8 cellular contexts compared by ENCODE assay signal in the genomic region with DNA sequence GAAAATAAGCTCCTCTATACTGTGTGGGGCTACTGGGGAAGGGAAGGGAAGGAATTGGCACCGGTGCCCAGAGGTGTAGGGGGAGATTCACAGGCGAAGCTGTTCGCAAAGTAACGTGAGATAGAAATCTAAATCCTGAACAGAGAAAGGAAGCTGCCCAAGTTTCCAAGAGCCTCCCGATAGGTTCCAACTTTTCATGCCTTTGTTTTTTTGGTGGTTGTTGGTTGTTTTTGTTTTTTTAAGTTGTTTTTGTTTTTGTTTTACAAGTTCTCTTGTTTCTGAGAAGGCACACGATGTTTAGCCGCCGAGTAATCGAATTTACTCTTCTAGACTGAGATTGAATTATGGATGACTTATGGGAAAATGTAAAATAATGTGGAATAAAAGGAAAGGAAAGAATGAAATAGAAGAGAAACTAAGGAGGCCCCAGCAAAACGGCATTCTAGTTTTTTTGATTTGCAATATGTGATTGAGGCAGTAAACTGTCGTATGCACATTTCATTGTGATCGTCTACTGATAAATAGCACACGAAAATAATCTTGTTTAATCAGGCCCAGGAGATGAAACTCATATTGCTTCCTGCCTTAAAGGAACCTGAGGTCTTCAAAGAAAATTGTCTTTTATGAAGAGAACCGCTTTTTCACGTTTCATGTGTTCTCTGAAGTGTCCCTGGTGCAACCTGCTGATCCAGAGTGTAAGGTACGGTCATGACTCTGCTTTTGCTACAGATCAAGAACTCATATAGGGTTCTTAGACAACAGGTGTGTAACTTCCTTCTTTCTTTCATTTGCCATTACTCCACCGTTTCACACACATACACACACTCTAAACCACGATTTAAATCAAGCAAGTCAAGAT. TPM values are rescaled to one million over a fixed set of nuclear protein-coding genes. Genes with fewer than 3 reads are reported as not detected.
A peak's percentile ranks its signal among the peaks of the same experiment; 100 is the strongest.
DNase-seq lines count a peak whose midpoint lies in the region; ATAC-seq and TF ChIP-seq lines count a peak whose summit lies in the region.

No MANE protein-coding gene starts in this region.

- H3K27ac ChIP-seq in MM.1S (ENCODE audit: low read length) (no peak overlapping the region), mesenchymal stem cell (ENCODE audit: low read length, poor library complexity, severe bottlenecking) (peak overlapping the region; percentile 78), upper lobe of left lung (peak overlapping the region; percentile 95 to 100 (median 96))

- H4K8ac ChIP-seq in mesenchymal stem cell (ENCODE audit: low read length), result no peak overlapping the region

- H3K4me1 ChIP-seq in MM.1S (ENCODE audit: low read length) (peaks cover 5% of the 10 kb centered on the region; the same call in 1 of the 2 replicates), mesenchymal stem cell (ENCODE audit: control insufficient read depth, insufficient read depth, low read depth, low read length) (peaks cover under 1% of the 10 kb centered on the region), upper lobe of left lung (peaks cover 23 to 52% (median 31%) of the 10 kb centered on the region in 4 donors)

- H3K14ac ChIP-seq in mesenchymal stem cell (ENCODE audit: low read length in 2 of 2), result peak overlapping the region in 1 of 2 experiments; percentile 70

- peak overlapping the region; percentile 87 to 96 for H3K18ac ChIP-seq in mesenchymal stem cell (ENCODE audit: low read depth in 1 of 2, low read length in 2 of 2)

- H2AFZ ChIP-seq in MM.1S (ENCODE audit: low read length) (peak overlapping the region; percentile 72), mesenchymal stem cell (ENCODE audit: low read depth, low read length) (no peak overlapping the region)

- H3K4me2 ChIP-seq in MM.1S (ENCODE audit: low read depth, low read length) (peak overlapping the region; percentile 69), mesenchymal stem cell (ENCODE audit: low read length, poor library complexity, severe bottlenecking) (peak overlapping the region; percentile 79)

- H3K27me3 ChIP-seq in MM.1S (replicated peaks; ENCODE audit: insufficient read depth, low read length), result no peaks in the 10 kb centered on the region
- no peaks in the 10 kb centered on the region for H3K27me3 ChIP-seq in mesenchymal stem cell (ENCODE audit: control insufficient read depth in 1 of 2, insufficient read depth in 1 of 2, low read length in 2 of 2)
- H3K27me3 ChIP-seq in upper lobe of left lung, result no peaks in the 10 kb centered on the region

- peak overlapping the region; percentile 68 for H4K91ac ChIP-seq in mesenchymal stem cell (ENCODE audit: low read length)

- ATAC-seq in upper lobe of left lung (ENCODE audit: low FRiP score in 2 of 2) (no peak), HG03469 (IDR thresholded peaks at IDR 0.05; ENCODE audit: unreplicated experiment) (no peak)

- TF ChIP-seq EP300 in upper lobe of left lung (IDR thresholded peaks at IDR 0.05), result no peak

- peaks cover 4% of the 10 kb centered on the region; the same call in 1 of the 2 replicates for H3K79me2 ChIP-seq in MM.1S (ENCODE audit: low read length)

- no peak for TF ChIP-seq POLR2A in upper lobe of left lung (IDR thresholded peaks at IDR 0.05)

- H3K36me3 ChIP-seq in MM.1S (replicated peaks; ENCODE audit: insufficient read depth, low read length), result no peaks in the 10 kb centered on the region
- no peaks in the 10 kb centered on the region for H3K36me3 ChIP-seq in mesenchymal stem cell (ENCODE audit: control insufficient read depth in 1 of 2, insufficient read depth in 2 of 2, low read depth in 1 of 2, low read length in 2 of 2)
- H3K36me3 ChIP-seq in upper lobe of left lung, result no peaks in the 10 kb centered on the region

- no peak overlapping the region for H3K23ac ChIP-seq in mesenchymal stem cell (ENCODE audit: low read length in 2 of 2)

- no peaks in the 10 kb centered on the region for H3K9me3 ChIP-seq in MM.1S (replicated peaks; ENCODE audit: insufficient read depth, low read length)
- no peaks in the 10 kb centered on the region for H3K9me3 ChIP-seq in mesenchymal stem cell (ENCODE audit: control insufficient read depth, low read length)
- no peaks in the 10 kb centered on the region for H3K9me3 ChIP-seq in upper lobe of left lung

- no peak overlapping the region for H2BK12ac ChIP-seq in mesenchymal stem cell (ENCODE audit: low read length in 2 of 2)

- H3K4ac ChIP-seq in mesenchymal stem cell (ENCODE audit: low read depth in 1 of 2, low read length in 2 of 2), result peak overlapping the region in 1 of 2 experiments; percentile 91

- no peak for TF ChIP-seq CTCF in MM.1S (IDR thresholded peaks at IDR 0.05; ENCODE audit: low read length)
- TF ChIP-seq CTCF in cardiac fibroblast (IDR thresholded peaks at IDR 0.05; ENCODE audit: low read depth, low read length), result no peak
- no peak for TF ChIP-seq CTCF in upper lobe of left lung (IDR thresholded peaks at IDR 0.05)

- H3K79me1 ChIP-seq in mesenchymal stem cell (replicated peaks; ENCODE audit: low read length, poor library complexity, severe bottlenecking), result no peaks in the 10 kb centered on the region

- H4K20me1 ChIP-seq in MM.1S (ENCODE audit: insufficient read depth, low read length), result no peaks in the 10 kb centered on the region

- WGBS in mesenchymal stem cell, result 39% methylated on average over 16 of the region's 18 CpGs
- 15 to 21% methylated on average over 18 of the region's 18 CpGs for WGBS in upper lobe of left lung, 2 donors

- peak overlapping the region; percentile 88 for H2BK120ac ChIP-seq in mesenchymal stem cell (ENCODE audit: low read depth, low read length)

- peak overlapping the region; percentile 32; the same call in 1 of the 2 replicates for H3K9ac ChIP-seq in MM.1S (ENCODE audit: low read length)
- peak overlapping the region; percentile 97 for H3K9ac ChIP-seq in mesenchymal stem cell (ENCODE audit: low read length)

- peak overlapping the region; percentile 70 for H3K4me3 ChIP-seq in MM.1S (ENCODE audit: low read length)
- peak overlapping the region; percentile 49 to 76 for H3K4me3 ChIP-seq in cardiac fibroblast (replicated peaks in 1 of 2; ENCODE audit: low read depth in 2 of 2, low read length in 2 of 2)
- H3K4me3 ChIP-seq in mesenchymal stem cell (ENCODE audit: insufficient read depth in 1 of 2, low read depth in 1 of 2, low read length in 2 of 2), result peak overlapping the region; percentile 82 to 86
- H3K4me3 ChIP-seq in upper lobe of left lung, result peak overlapping the region; percentile 52 to 90 (median 70)

- H2BK5ac ChIP-seq in mesenchymal stem cell (ENCODE audit: low read depth, low read length, poor library complexity, severe bottlenecking), result peak overlapping the region; percentile 82

- no peak overlapping the region for H2BK15ac ChIP-seq in mesenchymal stem cell (ENCODE audit: low read depth, poor library complexity, severe bottlenecking)

- H2AK5ac ChIP-seq in mesenchymal stem cell (ENCODE audit: low read length, severe bottlenecking), result no peak overlapping the region

- H3K9me2 ChIP-seq in MM.1S (replicated peaks; ENCODE audit: insufficient read depth, low read length), result no peaks in the 10 kb centered on the region

- peaks cover 8% of the 10 kb centered on the region; the same call in 1 of the 2 replicates for H3F3A ChIP-seq in MM.1S (ENCODE audit: insufficient read depth, low read length)

- DNase-seq in DMS53 (lab: John Stamatoyannopoulos, UW) (peak; percentile 66), MM.1S (peak; percentile 45), cardiac fibroblast (ENCODE audit: low read depth in 2 of 2) (no peak), mesenchymal stem cell (no peak), upper lobe of left lung (no peak), 8988T (no peak), T1000 (lab: John Stamatoyannopoulos, UW) (no peak)

RNA-seq across cellular contexts. Expression of a gene that starts 1.2 kb away (rescaled TPM):
- 27.9 TPM for polyA plus RNA-seq in mesenchymal stem cell (2013, experiment 1 of 2)
- 28.5 TPM for polyA plus RNA-seq in mesenchymal stem cell (2013, experiment 2 of 2)
- 100 to 1,000 TPM in 3 of 6 donors, 10 to 100 TPM in 3; 50.3 to 117 (median 94.3) TPM for total RNA-seq in upper lobe of left lung

Comparison
In these comparisons a context has a peak if more than half of its experiments do, and no peak if none do; other contexts are left out.
1. DNase-seq: peak in DMS53 (single experiment) and MM.1S (single experiment); none in cardiac fibroblast (0 of 2), mesenchymal stem cell (single experiment), upper lobe of left lung (0 of 2), 8988T (single experiment) and T1000 (single experiment).
2. Peak in every context shown above with its lines, with median percentiles within 50 percentile points of each other: H3K4me3 ChIP-seq.